ENCODE assay signal across 8 cellular contexts in the genomic region with DNA sequence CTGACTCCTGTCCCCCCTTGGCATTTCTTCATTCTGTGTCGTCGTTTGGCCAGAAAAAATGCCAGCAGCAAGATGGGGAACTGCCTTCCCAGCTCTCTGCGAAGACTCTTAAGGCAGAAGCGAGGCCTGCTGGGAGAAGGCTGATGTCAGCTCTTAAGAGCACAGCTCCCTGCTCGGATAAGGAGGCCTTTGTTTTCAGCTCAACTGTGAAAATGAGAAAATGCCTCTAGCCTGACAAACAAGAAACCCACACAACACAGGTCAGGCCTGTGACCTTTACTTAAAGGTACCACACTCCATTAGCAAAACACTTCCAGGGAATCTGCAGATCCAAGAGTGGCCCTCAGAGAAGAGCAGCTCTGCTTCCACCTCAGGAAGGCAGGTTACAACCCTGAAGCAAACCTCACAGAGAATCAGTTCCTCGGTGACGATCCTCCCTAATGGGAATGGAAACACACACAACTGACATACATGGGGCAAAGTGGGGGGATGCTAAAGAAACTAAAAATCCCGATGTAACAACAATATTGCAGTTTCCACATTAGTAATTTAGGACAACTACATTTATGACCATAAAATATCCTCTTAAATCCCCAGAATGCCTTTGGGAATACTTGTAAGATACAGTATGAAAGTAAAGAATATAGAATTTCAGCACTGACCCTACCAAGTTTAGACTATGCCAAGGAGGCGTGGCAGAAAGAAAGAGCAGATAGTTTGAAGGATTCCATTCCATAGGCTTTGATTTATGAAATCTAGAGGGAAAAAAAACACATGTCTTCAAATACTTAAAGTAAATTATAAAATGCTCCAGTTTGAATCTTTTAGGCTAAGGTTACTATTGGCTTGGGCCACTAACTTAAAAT. TPM values are rescaled to one million over a fixed set of nuclear protein-coding genes. Genes with fewer than 3 reads are reported as not detected.
A peak's percentile ranks its signal among the peaks of the same experiment; 100 is the strongest.
DNase-seq lines count a peak whose midpoint lies in the region; ATAC-seq and TF ChIP-seq lines count a peak whose summit lies in the region.

No MANE protein-coding gene starts in this region.

- peak overlapping the region; percentile 8; the same call in 1 of the 2 replicates for H3K27ac ChIP-seq in HL-60 (replicated peaks)
- H3K27ac ChIP-seq in angular gyrus (ENCODE audit: low read depth, low read length): peak overlapping the region; percentile 94
- H3K27ac ChIP-seq in hepatocyte: peak overlapping the region; percentile 78
- no peak overlapping the region for H3K27ac ChIP-seq in CD4-positive, alpha-beta memory T cell (ENCODE audit: low read depth, low read length)
- no peak overlapping the region for H3K27ac ChIP-seq in OCI-LY7 (ENCODE audit: low read depth, low read length, poor library complexity, severe bottlenecking)

- no peak overlapping the region for H3K4me3 Mint-ChIP-seq in CD4-positive, alpha-beta memory T cell

- no peak overlapping the region for H2AFZ ChIP-seq in hepatocyte
- H2AFZ ChIP-seq in OCI-LY7 (ENCODE audit: low read length): no peak overlapping the region

- H3K9me3 Mint-ChIP-seq in CD4-positive, alpha-beta memory T cell: peaks cover 0 to 4% (median 0%) of the 10 kb centered on the region in 8 donors

- H3K4me3 ChIP-seq in HL-60 (replicated peaks; ENCODE audit: insufficient read depth, low read length) (no peak overlapping the region), hepatocyte (no peak overlapping the region), OCI-LY7 (ENCODE audit: low read depth, low read length, poor library complexity, severe bottlenecking) (no peak overlapping the region)
- no peak overlapping the region for H3K4me3 ChIP-seq in CD4-positive, alpha-beta memory T cell (ENCODE audit: low read length in 2 of 2)

- H3K36me3 ChIP-seq in hepatocyte (replicated peaks; ENCODE audit: insufficient read depth, low read depth) (no peaks in the 10 kb centered on the region), OCI-LY7 (ENCODE audit: insufficient read depth, low read length) (peaks cover 50% of the 10 kb centered on the region)
- no peaks in the 10 kb centered on the region for H3K36me3 ChIP-seq in CD4-positive, alpha-beta memory T cell (ENCODE audit: insufficient read depth, low read length)

- H3K4me1 ChIP-seq in hepatocyte (ENCODE audit: insufficient read depth): peaks cover 35% of the 10 kb centered on the region
- peaks cover 6% of the 10 kb centered on the region for H3K4me1 ChIP-seq in CD4-positive, alpha-beta memory T cell (ENCODE audit: insufficient read depth, low read length)
- H3K4me1 ChIP-seq in OCI-LY7 (ENCODE audit: insufficient read depth, low read length, poor library complexity, severe bottlenecking): peaks cover 33% of the 10 kb centered on the region

- DNase-seq in HL-60 (ENCODE audit: low read depth in 1 of 2, low spot score in 1 of 2) (peak in 1 of 2 experiments; percentile 76), hepatocyte (ENCODE audit: low spot score) (peak; percentile 72), retina (peak; percentile 87), OCI-LY7 (ENCODE audit: low spot score) (no peak), NCI-H146 treated with DMSO at 0.1 percent for 48 hours (lab: John Stamatoyannopoulos, UW; ENCODE audit: unreplicated experiment) (no peak)
- no peak for DNase-seq in CD4-positive, alpha-beta memory T cell

- H3K4me1 Mint-ChIP-seq in CD4-positive, alpha-beta memory T cell: peaks cover 26 to 64% (median 53%) of the 10 kb centered on the region in 4 donors

- H3K79me2 ChIP-seq in hepatocyte (peaks cover 91% of the 10 kb centered on the region), OCI-LY7 (ENCODE audit: insufficient read depth, low read depth, low read length) (peaks cover 73% of the 10 kb centered on the region)

- no peaks in the 10 kb centered on the region for H3K9me2 ChIP-seq in hepatocyte (replicated peaks; ENCODE audit: insufficient read depth)
- no peaks in the 10 kb centered on the region for H3K9me2 ChIP-seq in OCI-LY7 (ENCODE audit: insufficient read depth, low read length)

- intact Hi-C loops in CD4-positive, alpha-beta memory T cell (cut with micrococcal nuclease): no loop called here
- intact Hi-C loops in OCI-LY7 (cut with micrococcal nuclease; ENCODE audit: unreplicated experiment): no loop called here

- BruUV-seq in OCI-LY7 (replicated peaks; lab: Mats Ljungman, UMichigan): no TSS peak

- H3K27ac Mint-ChIP-seq in CD4-positive, alpha-beta memory T cell: peak overlapping the region in 3 of 7 donors; percentile 7 to 84 (median 29)

- no peaks in the 10 kb centered on the region for H3K9me3 ChIP-seq in hepatocyte (ENCODE audit: low read depth)
- no peaks in the 10 kb centered on the region for H3K9me3 ChIP-seq in CD4-positive, alpha-beta memory T cell (ENCODE audit: control insufficient read depth in 1 of 2, low read length in 2 of 2)
- peaks cover 5% of the 10 kb centered on the region; the same call in 1 of the 2 replicates for H3K9me3 ChIP-seq in OCI-LY7 (ENCODE audit: low read length)

- H3K27me3 ChIP-seq in HL-60 (ENCODE audit: insufficient read depth, poor library complexity, severe bottlenecking) (no peaks in the 10 kb centered on the region), hepatocyte (no peaks in the 10 kb centered on the region)
- H3K27me3 ChIP-seq in CD4-positive, alpha-beta memory T cell (ENCODE audit: insufficient read depth, low read length): no peaks in the 10 kb centered on the region

- no peak for ATAC-seq in GM19467 (IDR thresholded peaks at IDR 0.05; ENCODE audit: unreplicated experiment)

- H3K27me3 Mint-ChIP-seq in CD4-positive, alpha-beta memory T cell: no peaks in the 10 kb centered on the region

- H3K36me3 Mint-ChIP-seq in CD4-positive, alpha-beta memory T cell: peaks cover 32 to 36% of the 10 kb centered on the region in 2 donors

- TF ChIP-seq CTCF in HL-60 (IDR thresholded peaks at IDR 0.05; ENCODE audit: insufficient read depth, low read length): no peak
- no peak for TF ChIP-seq CTCF in hepatocyte (IDR thresholded peaks at IDR 0.05; ENCODE audit: poor library complexity)
- TF ChIP-seq CTCF in OCI-LY7 (conservative IDR thresholded peaks at IDR 0.05; ENCODE audit: low read length): no peak

- POLR2A ChIA-PET in CD4-positive, alpha-beta memory T cell (lab: Charles Lee; ENCODE audit: partially characterized antibody): no interaction called here
- POLR2A ChIA-PET in OCI-LY7 (lab: Charles Lee): interaction anchor here (0.6 to 1.5 kb wide), 4 partner anchors 8 to 54 kb away, joined by 3 to 4 read pairs (median 4); no protein-coding TSS in a partner anchor

- peak overlapping the region; percentile 44 for H3K4me2 ChIP-seq in hepatocyte
- H3K4me2 ChIP-seq in OCI-LY7 (ENCODE audit: low read length): no peak overlapping the region

- H4K20me1 ChIP-seq in hepatocyte (ENCODE audit: insufficient read depth, poor library complexity, severe bottlenecking) (peaks cover 65% of the 10 kb centered on the region), OCI-LY7 (ENCODE audit: insufficient read depth, low read length) (peaks cover 11% of the 10 kb centered on the region)

- WGBS in hepatocyte (ENCODE audit: low lambda C conversion rate, missing lambda C conversion rate): 22% methylated on average over 9 of the region's 9 CpGs

- CTCF ChIA-PET in CD4-positive, alpha-beta memory T cell (lab: Charles Lee; ENCODE audit: partially characterized antibody): no interaction called here
- CTCF ChIA-PET in OCI-LY7 (lab: Charles Lee; ENCODE audit: unreplicated experiment): no interaction called here

RNA-seq across cellular contexts. Expression of a gene that starts 52.1 kb away (rescaled TPM):
- total RNA-seq in hepatocyte (99.3 and 109 TPM in 2 replicates), OCI-LY7 (2022) (55.9 and 74.5 TPM in 2 replicates)
- polyA plus RNA-seq in hepatocyte: 57.9 and 70.5 TPM in 2 replicates
- total RNA-seq in CD4-positive, alpha-beta memory T cell: 10 to 100 TPM; 29.2 to 30.3 TPM
- 10 to 100 TPM; 15.1 to 21.9 TPM for polyA plus RNA-seq in CD4-positive, alpha-beta memory T cell
- total RNA-seq in OCI-LY7 (2014; rRNA removed; shearing (Covaris generic)): 27.9 and 36.1 TPM in 2 replicates

Comparison
In these comparisons a context has a peak if more than half of its experiments do, and no peak if none do; other contexts are left out.
1. DNase-seq: peak in hepatocyte (single experiment) and retina (single experiment); none in CD4-positive, alpha-beta memory T cell (0 of 5), OCI-LY7 (single experiment) and NCI-H146 treated with DMSO at 0.1 percent for 48 hours (single experiment).
2. H3K27ac ChIP-seq: peak in HL-60 (single experiment), angular gyrus (single experiment) and hepatocyte (single experiment); none in CD4-positive, alpha-beta memory T cell (single experiment) and OCI-LY7 (single experiment).